In genomic region chr9:127966416-127967150, GRCh38 we compare ENCODE assay signal across 8 cellular contexts. TPM values are rescaled to one million over a fixed set of nuclear protein-coding genes. Genes with fewer than 3 reads are reported as not detected.
A peak's percentile ranks its signal among the peaks of the same experiment; 100 is the strongest.
DNase-seq lines count a peak whose midpoint lies in the region; ATAC-seq lines count a peak whose summit lies in the region.

No MANE protein-coding gene starts in this region.

- H3K4me3 Mint-ChIP-seq in CD4-positive, alpha-beta memory T cell = peak overlapping the region; percentile 15 to 96 (median 74)

- intact Hi-C loops in CD4-positive, alpha-beta memory T cell (cut with micrococcal nuclease) = no loop called here

- peaks cover 16 to 51% of the 10 kb centered on the region in 2 donors for H3K36me3 Mint-ChIP-seq in CD4-positive, alpha-beta memory T cell

- H3K4me1 Mint-ChIP-seq in CD4-positive, alpha-beta memory T cell = peaks cover 75 to 100% (median 91%) of the 10 kb centered on the region in 4 donors

- H3K27me3 ChIP-seq in CD4-positive, alpha-beta memory T cell (ENCODE audit: insufficient read depth, low read length) = no peaks in the 10 kb centered on the region
- H3K27me3 ChIP-seq in effector memory CD4-positive, alpha-beta T cell (replicated peaks; ENCODE audit: control insufficient read depth, insufficient read depth, low read length, poor library complexity, severe bottlenecking) = no peaks in the 10 kb centered on the region

- DNase-seq in CD4-positive, alpha-beta memory T cell = no peak
- DNase-seq in NCI-H1105 treated with DMSO at 0.1 percent for 48 hours (lab: John Stamatoyannopoulos, UW) (peak; percentile 35), pons (ENCODE audit: low spot score) (peak; percentile 23), DMS153 treated with DMSO at 0.1 percent for 48 hours (lab: John Stamatoyannopoulos, UW; ENCODE audit: unreplicated experiment) (no peak), NCI-H2081 treated with DMSO at 0.1 percent for 48 hours (lab: John Stamatoyannopoulos, UW) (no peak)
- no peak for DNase-seq in effector memory CD4-positive, alpha-beta T cell
- no peak for DNase-seq in effector CD4-positive, alpha-beta T cell

- peaks cover 3% of the 10 kb centered on the region for H3K36me3 ChIP-seq in CD4-positive, alpha-beta memory T cell (ENCODE audit: insufficient read depth, low read length)
- peaks cover 20% of the 10 kb centered on the region for H3K36me3 ChIP-seq in effector memory CD4-positive, alpha-beta T cell (ENCODE audit: control insufficient read depth, insufficient read depth, low read length)

- peak overlapping the region in 1 of 2 donors; percentile 9 for H3K4me3 ChIP-seq in CD4-positive, alpha-beta memory T cell (ENCODE audit: low read length in 2 of 2)
- peak overlapping the region; percentile 40 for H3K4me3 ChIP-seq in effector memory CD4-positive, alpha-beta T cell (ENCODE audit: insufficient read depth, low read depth, low read length, poor library complexity, severe bottlenecking)

- H3K9me3 ChIP-seq in CD4-positive, alpha-beta memory T cell (ENCODE audit: control insufficient read depth in 1 of 2, low read length in 2 of 2) = no peaks in the 10 kb centered on the region
- no peaks in the 10 kb centered on the region for H3K9me3 ChIP-seq in effector memory CD4-positive, alpha-beta T cell (ENCODE audit: control insufficient read depth, low read length)

- POLR2A ChIA-PET in CD4-positive, alpha-beta memory T cell (lab: Charles Lee; ENCODE audit: partially characterized antibody) = interaction anchor here (18.7 to 36.2 kb wide), 4 partner anchors 3 to 60 kb away, joined by 250 to 1317 read pairs (median 482); partner anchors contain the start of genes DPM2 and EEIG1

- H3K27me3 Mint-ChIP-seq in CD4-positive, alpha-beta memory T cell = no peaks in the 10 kb centered on the region

- no peak for ATAC-seq in HG03354 (IDR thresholded peaks at IDR 0.05; ENCODE audit: poor library complexity, severe bottlenecking, unreplicated experiment)

- peak overlapping the region; percentile 78 for H3K27ac ChIP-seq in CD4-positive, alpha-beta memory T cell (ENCODE audit: low read depth, low read length)
- peak overlapping the region; percentile 90 for H3K27ac ChIP-seq in effector memory CD4-positive, alpha-beta T cell (ENCODE audit: insufficient read depth, low read length, poor library complexity, severe bottlenecking)

- CTCF ChIA-PET in CD4-positive, alpha-beta memory T cell (lab: Charles Lee; ENCODE audit: partially characterized antibody) = interaction anchor here (0.6 to 17.5 kb wide), 4 partner anchors 11 to 68 kb away, joined by 3 to 182 read pairs (median 24); no protein-coding TSS in a partner anchor

- no peaks in the 10 kb centered on the region for H3K9me3 Mint-ChIP-seq in CD4-positive, alpha-beta memory T cell

- peak overlapping the region; percentile 79 to 97 (median 95) for H3K27ac Mint-ChIP-seq in CD4-positive, alpha-beta memory T cell

- peaks cover 100% of the 10 kb centered on the region for H3K4me1 ChIP-seq in CD4-positive, alpha-beta memory T cell (ENCODE audit: insufficient read depth, low read length)
- peaks cover 94% of the 10 kb centered on the region for H3K4me1 ChIP-seq in effector memory CD4-positive, alpha-beta T cell (ENCODE audit: control insufficient read depth, insufficient read depth, low read length, poor library complexity, severe bottlenecking)

RNA-seq across cellular contexts. Expression of gene EEIG1, which starts 14.2 kb away (rescaled TPM):
- 100 to 1,000 TPM; 516 to 550 TPM for total RNA-seq in CD4-positive, alpha-beta memory T cell
- 100 to 1,000 TPM in 1 of 2 donors, 10 to 100 TPM in 1; 95.4 to 205 TPM for polyA plus RNA-seq in CD4-positive, alpha-beta memory T cell

RNA-seq across cellular contexts. Expression of gene DPM2, which starts 28.9 kb away (rescaled TPM):
- 10 to 100 TPM; 37.0 to 39.7 TPM for total RNA-seq in CD4-positive, alpha-beta memory T cell
- polyA plus RNA-seq in CD4-positive, alpha-beta memory T cell = 10 to 100 TPM; 41.0 to 43.1 TPM

RNA-seq across cellular contexts. Expression of gene PIP5KL1, which starts 36.0 kb away (rescaled TPM):
- 1 to 10 TPM in 1 of 2 experiments, under 1 TPM in 1; 0.72 to 1.8 TPM for total RNA-seq in CD4-positive, alpha-beta memory T cell
- polyA plus RNA-seq in CD4-positive, alpha-beta memory T cell = under 1 TPM; 0.26 to 0.79 TPM

RNA-seq across cellular contexts. Expression of gene ST6GALNAC4, which starts 49.7 kb away (rescaled TPM):
- 10 to 100 TPM; 35.7 to 38.1 TPM for total RNA-seq in CD4-positive, alpha-beta memory T cell
- polyA plus RNA-seq in CD4-positive, alpha-beta memory T cell = 10 to 100 TPM; 10.2 to 18.5 TPM

Comparison
In these comparisons a context has a peak if more than half of its experiments do, and no peak if none do; other contexts are left out.
1. DNase-seq: peak in NCI-H1105 treated with DMSO at 0.1 percent for 48 hours (single experiment) and pons (single experiment); none in CD4-positive, alpha-beta memory T cell (0 of 5), effector memory CD4-positive, alpha-beta T cell (0 of 3), effector CD4-positive, alpha-beta T cell (single experiment), DMS153 treated with DMSO at 0.1 percent for 48 hours (single experiment) and NCI-H2081 treated with DMSO at 0.1 percent for 48 hours (single experiment).